In the genomic region with DNA sequence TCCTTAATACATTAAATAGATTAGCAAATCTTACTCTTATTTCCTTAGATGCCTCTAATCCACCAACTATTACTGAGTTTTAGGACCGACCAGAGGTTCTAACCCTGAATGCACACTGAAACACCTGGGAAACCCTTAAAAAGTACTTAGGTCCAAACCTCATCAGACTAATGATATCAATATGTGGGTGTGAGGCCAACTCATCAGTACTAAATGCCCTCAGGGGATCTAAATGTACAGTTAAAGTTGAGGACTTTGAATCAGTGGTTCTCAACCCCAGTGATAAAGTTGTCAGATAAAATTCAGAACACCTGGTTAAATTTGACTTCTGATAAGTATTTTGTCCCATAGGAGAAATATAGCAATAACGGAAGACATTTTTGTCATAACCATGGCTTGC, we compare ENCODE assay signal across 14 cellular contexts. TPM values are rescaled to one million over a fixed set of nuclear protein-coding genes. Genes with fewer than 3 reads are reported as not detected.
DNase-seq lines count a peak whose midpoint lies in the region; ATAC-seq, FAIRE-seq and TF ChIP-seq lines count a peak whose summit lies in the region.
"Had no signal": no experiment of that assay in that cellular context is flagged by ENCODE, and none has a peak within 500 bp of the region (broad histone marks: within the 10 kb centered on the region; RNA-seq: fewer than 3 reads in every experiment).

No MANE protein-coding gene starts in this region.

- intact Hi-C loops in natural killer cell (cut with micrococcal nuclease): no loop called here
- intact Hi-C loops in PC-9 (cut with micrococcal nuclease; ENCODE audit: unreplicated experiment): loop anchor here (10.0 kb wide), 1 partner anchor 402 kb away; no protein-coding TSS in a partner anchor

- H3K27me3 Mint-ChIP-seq in natural killer cell (ENCODE audit: low read depth in 2 of 2): no peaks in the 10 kb centered on the region
- H3K27me3 Mint-ChIP-seq in natural killer cell treated with Interleukin-12 subunit alpha and Interleukin-12 subunit beta and Interleukin-15 and Interleukin-18, amount 100 ng/mL, for 72 hours: no peaks in the 10 kb centered on the region
- H3K27me3 Mint-ChIP-seq: CD4-positive, CD25-positive, alpha-beta regulatory T cell had no signal

- H3K36me3 Mint-ChIP-seq in natural killer cell: peaks cover 13% of the 10 kb centered on the region
- H3K36me3 Mint-ChIP-seq in natural killer cell treated with Interleukin-12 subunit alpha and Interleukin-12 subunit beta and Interleukin-15 and Interleukin-18, amount 100 ng/mL, for 72 hours: peaks cover 4% of the 10 kb centered on the region

- no peaks in the 10 kb centered on the region for H3K9me3 Mint-ChIP-seq in natural killer cell
- no peaks in the 10 kb centered on the region for H3K9me3 Mint-ChIP-seq in natural killer cell treated with Interleukin-12 subunit alpha and Interleukin-12 subunit beta and Interleukin-15 and Interleukin-18, amount 100 ng/mL, for 72 hours
- H3K9me3 Mint-ChIP-seq: CD4-positive, CD25-positive, alpha-beta regulatory T cell; GM23338; H9 had no signal

- CTCF ChIA-PET in PC-9 (lab: Charles Lee): no interaction called here

- H3K9me2 ChIP-seq in PC-9 (ENCODE audit: insufficient read depth): no peaks in the 10 kb centered on the region

- no peaks in the 10 kb centered on the region; the same call in 1 of the 2 replicates for H3F3A ChIP-seq in PC-9 (ENCODE audit: insufficient read depth, low read depth)

- H3K27ac Mint-ChIP-seq in natural killer cell: peak overlapping the region; percentile 47 to 67
- no peak overlapping the region for H3K27ac Mint-ChIP-seq in natural killer cell treated with Interleukin-12 subunit alpha and Interleukin-12 subunit beta and Interleukin-15 and Interleukin-18, amount 100 ng/mL, for 72 hours
- H3K27ac Mint-ChIP-seq: GM23338, H9 had no signal

- H3K4me1 ChIP-seq in foreskin keratinocyte: peaks cover 15% of the 10 kb centered on the region
- no peaks in the 10 kb centered on the region for H3K4me1 ChIP-seq in PC-9 (replicated peaks; ENCODE audit: insufficient read depth)

- H3K4me3 Mint-ChIP-seq in natural killer cell: no peak overlapping the region
- no peak overlapping the region for H3K4me3 Mint-ChIP-seq in natural killer cell treated with Interleukin-12 subunit alpha and Interleukin-12 subunit beta and Interleukin-15 and Interleukin-18, amount 100 ng/mL, for 72 hours
- H3K4me3 Mint-ChIP-seq: CD4-positive, CD25-positive, alpha-beta regulatory T cell; GM23338; H9 had no signal

- no TSS peak for BruUV-seq in PC-9 (replicated peaks; lab: Mats Ljungman, UMichigan)

- H3K79me2 ChIP-seq in PC-9 (ENCODE audit: low read depth): no peaks in the 10 kb centered on the region

- FAIRE-seq in bronchial epithelial cell (lab: Jason Lieb, UNC): no peak
- FAIRE-seq: GM12878, GM18507 had no signal

- no peak overlapping the region for H3K4me2 ChIP-seq in PC-9
- H3K4me2 ChIP-seq: BLaER1 treated with 17β-estradiol and CSF1 and Interleukin-3, amounts not matched to agents 10 nM and 100 nM; GM23338 had no signal

- H4K20me1 ChIP-seq in PC-9 (ENCODE audit: insufficient read depth): no peaks in the 10 kb centered on the region

- TF ChIP-seq CTCF in natural killer cell (IDR thresholded peaks at IDR 0.05): no peak
- no peak for TF ChIP-seq CTCF in bronchial epithelial cell (IDR thresholded peaks at IDR 0.05; ENCODE audit: insufficient read depth, low read length, severe bottlenecking)
- no peak for TF ChIP-seq CTCF in foreskin keratinocyte (conservative IDR thresholded peaks at IDR 0.05)
- no peak for TF ChIP-seq CTCF in PC-9 (conservative IDR thresholded peaks at IDR 0.05)

- H3K27ac ChIP-seq in foreskin keratinocyte: no peak overlapping the region
- H3K27ac ChIP-seq in PC-9: no peak overlapping the region
- H3K27ac ChIP-seq: BLaER1 treated with 17β-estradiol and CSF1 and Interleukin-3, amounts not matched to agents 10 nM and 100 nM had no signal

- H3K9me3 ChIP-seq in PC-9 (ENCODE audit: insufficient read depth, low read depth): no peaks in the 10 kb centered on the region
- H3K9me3 ChIP-seq: BLaER1 treated with 17β-estradiol and CSF1 and Interleukin-3, amounts not matched to agents 10 nM and 100 nM had no signal

- DNase-seq in natural killer cell (no peak), bronchial epithelial cell (ENCODE audit: low read depth) (peak; percentile 61), foreskin keratinocyte (peak in 1 of 2 donors; percentile 66), NCI-H2081 treated with DMSO at 0.1 percent for 48 hours (lab: John Stamatoyannopoulos, UW) (no peak), PC-9 (no peak)
- DNase-seq in natural killer cell treated with Interleukin-12 subunit alpha and Interleukin-12 subunit beta and Interleukin-15 and Interleukin-18, amount 100 ng/mL, for 72 hours (ENCODE audit: low spot score): no peak
- DNase-seq: ACHN; CD4-positive, CD25-positive, alpha-beta regulatory T cell; H9 had no signal

- peaks cover 0 to 4% of the 10 kb centered on the region in 2 donors for H3K4me1 Mint-ChIP-seq in natural killer cell
- H3K4me1 Mint-ChIP-seq in natural killer cell treated with Interleukin-12 subunit alpha and Interleukin-12 subunit beta and Interleukin-15 and Interleukin-18, amount 100 ng/mL, for 72 hours (ENCODE audit: low read depth in 2 of 2): peaks cover 0 to 5% of the 10 kb centered on the region in 2 donors
- H3K4me1 Mint-ChIP-seq: GM23338, H9 had no signal

- peaks cover 2% of the 10 kb centered on the region for H3K36me3 ChIP-seq in bronchial epithelial cell (ENCODE audit: control insufficient read depth, insufficient read depth, low read length)
- 0 out of 2 replicates have a peak, but pooled peaks cover 9% of the 10 kb centered on the region for H3K36me3 ChIP-seq in PC-9 (ENCODE audit: low read depth)

- POLR2A ChIA-PET in PC-9 (lab: Charles Lee; ENCODE audit: unreplicated experiment): no interaction called here

- no peaks in the 10 kb centered on the region for H3K27me3 ChIP-seq in bronchial epithelial cell (ENCODE audit: control insufficient read depth, insufficient read depth, low read length)
- H3K27me3 ChIP-seq in foreskin keratinocyte: no peaks in the 10 kb centered on the region
- no peaks in the 10 kb centered on the region for H3K27me3 ChIP-seq in PC-9 (ENCODE audit: insufficient read depth, low read depth)
- H3K27me3 ChIP-seq: BLaER1 treated with 17β-estradiol and CSF1 and Interleukin-3, amounts not matched to agents 10 nM and 100 nM had no signal

- H2AFZ ChIP-seq in PC-9: no peak overlapping the region
- H2AFZ ChIP-seq: GM23338 had no signal

- H3K4me3 ChIP-seq in bronchial epithelial cell (ENCODE audit: low read depth, low read length): no peak overlapping the region
- H3K4me3 ChIP-seq in PC-9: no peak overlapping the region
- H3K4me3 ChIP-seq: BLaER1 treated with 17β-estradiol and CSF1 and Interleukin-3, amounts not matched to agents 10 nM and 100 nM; GM12878; GM23338 had no signal

- no peak for ATAC-seq in natural killer cell
- ATAC-seq in natural killer cell treated with Interleukin-12 subunit alpha and Interleukin-12 subunit beta and Interleukin-15 and Interleukin-18, amount 100 ng/mL, for 72 hours: no peak
- ATAC-seq in foreskin keratinocyte: peak; percentile 78
- ATAC-seq in GM19328 (IDR thresholded peaks at IDR 0.05; ENCODE audit: unreplicated experiment): no peak
- ATAC-seq: GM12878, GM23338 had no signal

RNA-seq across cellular contexts. Expression of a gene that starts 20.9 kb away (rescaled TPM):
- 10 to 100 TPM; 59.6 to 73.9 (median 65.7) TPM for total RNA-seq in natural killer cell
- 100 to 1,000 TPM in 1 of 2 donors, 10 to 100 TPM in 1; 77.8 to 106 TPM for total RNA-seq in natural killer cell treated with Interleukin-12 subunit alpha and Interleukin-12 subunit beta and Interleukin-15 and Interleukin-18, amount 100 ng/mL, for 72 hours
- 155 and 195 TPM in 2 replicates for total RNA-seq in bronchial epithelial cell
- total RNA-seq in foreskin keratinocyte: 110 and 119 TPM in 2 replicates
- polyA plus RNA-seq in foreskin keratinocyte: 90.0 and 97.7 TPM in 2 replicates
- 112 and 135 TPM in 2 replicates for total RNA-seq in PC-9 (2021)

Comparison
In these comparisons a context has a peak if more than half of its experiments do, and no peak if none do; other contexts are left out.
1. H3K27ac Mint-ChIP-seq: peak in natural killer cell (2 of 2); none in natural killer cell treated with Interleukin-12 subunit alpha and Interleukin-12 subunit beta and Interleukin-15 and Interleukin-18, amount 100 ng/mL, for 72 hours (0 of 2).